In genomic region chr4:26489101-26489669, GRCh38 we compare ENCODE assay signal across 24 cellular contexts. TPM values are rescaled to one million over a fixed set of nuclear protein-coding genes. Genes with fewer than 3 reads are reported as not detected.
"Had no signal": no experiment of that assay in that cellular context is flagged by ENCODE, and none has a peak within 500 bp of the region (broad histone marks: within the 10 kb centered on the region; RNA-seq: fewer than 3 reads in every experiment).

No MANE protein-coding gene starts in this region.

- H3K27me3 ChIP-seq: adrenal gland, ascending aorta, sigmoid colon, upper lobe of right lung had no signal

- ATAC-seq: activated CD4-positive, CD25-positive, alpha-beta regulatory T cell treated with anti-CD3 and anti-CD28 coated beads, Interleukin-2, amount 50 U/mL, for 24 hours; left lobe of liver; naive thymus-derived CD8-positive, alpha-beta T cell; SK-N-SH treated with all-trans-retinoic acid at 6 μM for 48 hours; T-cell; upper lobe of right lung had no signal

- H3K9me3 Mint-ChIP-seq: activated CD4-positive, alpha-beta memory T cell treated with anti-CD3 and anti-CD28 coated beads, Interleukin-2, amount 10 ng/mL, durations not matched to agents 7 days and 5 days; activated CD4-positive, alpha-beta T cell treated with anti-CD3 and anti-CD28 coated beads, Interleukin-2, amount 10 ng/mL, durations not matched to agents 24 days and 14 days; naive thymus-derived CD8-positive, alpha-beta T cell; T-cell; T-helper 2 cell treated with Interferon-gamma antibody and Interleukin-4, amounts not matched to agents 5 μg/mL and 100 μg/mL, for 36 hours had no signal

- H3K36me3 ChIP-seq: adrenal gland, ascending aorta, neutrophil, sigmoid colon, upper lobe of right lung had no signal

- H3K9me3 ChIP-seq: adrenal gland, ascending aorta, neutrophil, sigmoid colon, upper lobe of right lung had no signal

- H3K4me1 ChIP-seq: adrenal gland, ascending aorta, upper lobe of right lung had no signal

- H3K36me3 Mint-ChIP-seq: activated naive CD8-positive, alpha-beta T cell; naive thymus-derived CD8-positive, alpha-beta T cell; T-cell had no signal

- H3K4me2 ChIP-seq: smooth muscle cell had no signal

- H3K27ac ChIP-seq: adrenal gland, ascending aorta, epithelial cell of prostate, neutrophil, sigmoid colon, upper lobe of right lung, VCaP had no signal

- H3K4me1 Mint-ChIP-seq: activated CD4-positive, alpha-beta memory T cell treated with anti-CD3 and anti-CD28 coated beads, Interleukin-2, amount 10 ng/mL, durations not matched to agents 7 days and 5 days; activated CD4-positive, alpha-beta T cell treated with anti-CD3 and anti-CD28 coated beads, Interleukin-2, amount 10 ng/mL, durations not matched to agents 24 days and 14 days; naive thymus-derived CD8-positive, alpha-beta T cell; T-cell had no signal

- H3K4me3 ChIP-seq: adrenal gland, ascending aorta, sigmoid colon, smooth muscle cell, upper lobe of right lung had no signal

- H3K4me3 Mint-ChIP-seq: activated CD4-positive, alpha-beta memory T cell treated with anti-CD3 and anti-CD28 coated beads, Interleukin-2, amount 10 ng/mL, durations not matched to agents 7 days and 5 days; activated CD4-positive, alpha-beta T cell treated with anti-CD3 and anti-CD28 coated beads, Interleukin-2, amount 10 ng/mL, durations not matched to agents 24 days and 14 days; activated naive CD8-positive, alpha-beta T cell; naive thymus-derived CD8-positive, alpha-beta T cell; T-cell; T-helper 2 cell treated with Interferon-gamma antibody and Interleukin-4, amounts not matched to agents 5 μg/mL and 100 μg/mL, for 36 hours had no signal

- H3K27ac Mint-ChIP-seq: activated CD4-positive, alpha-beta memory T cell treated with anti-CD3 and anti-CD28 coated beads, Interleukin-2, amount 10 ng/mL, durations not matched to agents 7 days and 5 days; activated CD4-positive, alpha-beta T cell treated with anti-CD3 and anti-CD28 coated beads, Interleukin-2, amount 10 ng/mL, durations not matched to agents 24 days and 14 days; activated naive CD8-positive, alpha-beta T cell; naive thymus-derived CD8-positive, alpha-beta T cell; T-cell; T-helper 2 cell treated with Interferon-gamma antibody and Interleukin-4, amounts not matched to agents 5 μg/mL and 100 μg/mL, for 36 hours had no signal

- DNase-seq: activated CD4-positive, alpha-beta memory T cell treated with anti-CD3 and anti-CD28 coated beads, Interleukin-2, amount 10 ng/mL, durations not matched to agents 7 days and 5 days; activated CD4-positive, alpha-beta T cell treated with anti-CD3 and anti-CD28 coated beads, Interleukin-2, amount 10 ng/mL, durations not matched to agents 24 days and 14 days; activated T-cell treated with anti-CD3 and anti-CD28 coated beads, Interleukin-2, amount 50 U/mL, for 1 hour; adrenal gland; cerebellar nuclear complex; foreskin melanocyte; naive thymus-derived CD8-positive, alpha-beta T cell; sigmoid colon; stimulated activated CD4-positive, alpha-beta T cell treated with anti-CD3 and anti-CD28 coated beads, Interleukin-15, amount 100 ng/mL, for 24 hours; stimulated activated CD8-positive, alpha-beta memory T cell treated with anti-CD3 and anti-CD28 coated beads, Interleukin-4, amount 100 ng/mL, for 48 hours; stimulated activated naive CD4-positive, alpha-beta T cell; T-cell; upper lobe of right lung had no signal

RNA-seq across cellular contexts. Expression of gene CCKAR, which starts 1.1 kb away (rescaled TPM):
- total RNA-seq: activated CD4-positive, alpha-beta memory T cell treated with anti-CD3 and anti-CD28 coated beads, Interleukin-2, amount 10 ng/mL, durations not matched to agents 7 days and 5 days; activated CD4-positive, alpha-beta T cell treated with anti-CD3 and anti-CD28 coated beads, Interleukin-2, amount 10 ng/mL, durations not matched to agents 24 days and 14 days; ascending aorta; left lobe of liver; lung microvascular endothelial cell; naive thymus-derived CD8-positive, alpha-beta T cell; sigmoid colon; T-cell; upper lobe of right lung had no signal
